10 cellular contexts compared by ENCODE assay signal in the genomic region with DNA sequence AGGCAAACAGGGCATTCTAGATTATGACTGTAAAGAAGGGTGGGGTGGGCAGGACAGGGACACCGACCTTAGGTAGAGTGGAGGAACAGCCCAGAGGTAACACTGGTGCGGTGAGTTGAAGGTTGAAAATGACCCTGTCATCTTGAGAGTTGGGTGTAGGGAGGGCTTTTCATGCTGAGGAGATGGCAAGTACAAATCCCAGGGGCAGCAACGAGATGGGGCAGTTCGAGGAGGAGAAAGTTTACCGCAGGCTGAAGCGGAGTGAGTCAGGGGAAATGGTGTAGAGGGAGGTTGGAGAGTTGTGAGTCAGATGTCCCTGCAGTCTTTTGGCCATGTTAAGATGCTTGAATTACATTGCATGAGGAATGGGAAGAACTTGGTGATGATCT.
A peak's percentile ranks its signal among the peaks of the same experiment; 100 is the strongest.
DNase-seq lines count a peak whose midpoint lies in the region; ATAC-seq and TF ChIP-seq lines count a peak whose summit lies in the region.
"Had no signal": no experiment of that assay in that cellular context is flagged by ENCODE, and none has a peak within 500 bp of the region (broad histone marks: within the 10 kb centered on the region; RNA-seq: fewer than 3 reads in every experiment).

No MANE protein-coding gene starts in this region.

- no peak for TF ChIP-seq CTCF in tibial artery (IDR thresholded peaks at IDR 0.05)

- no peaks in the 10 kb centered on the region for H3K27me3 ChIP-seq in CD8-positive, alpha-beta memory T cell (ENCODE audit: insufficient read depth, low read length, poor library complexity, severe bottlenecking)
- no peaks in the 10 kb centered on the region for H3K27me3 ChIP-seq in tibial artery
- H3K27me3 ChIP-seq: upper lobe of right lung had no signal

- peaks cover 34 to 51% (median 34%) of the 10 kb centered on the region in 3 donors for H3K36me3 Mint-ChIP-seq in CD8-positive, alpha-beta memory T cell

- H3K27me3 Mint-ChIP-seq in CD8-positive, alpha-beta memory T cell, result no peaks in the 10 kb centered on the region

- DNase-seq in AG08395 (ENCODE audit: low spot score) (peak; percentile 37), T1000 (lab: John Stamatoyannopoulos, UW) (peak; percentile 59), glomerular endothelial cell (ENCODE audit: extremely low read depth, low read depth, low spot score) (peak; percentile 27), RPMI8226 (no peak), tibial artery (no peak), C1 segment of cervical spinal cord (lab: John Stamatoyannopoulos, UW) (no peak)
- DNase-seq in CD8-positive, alpha-beta memory T cell, result no peak
- DNase-seq: upper lobe of right lung had no signal

- H3K4me1 Mint-ChIP-seq in CD8-positive, alpha-beta memory T cell, result peaks cover 38 to 69% (median 57%) of the 10 kb centered on the region in 3 donors

- peaks cover 8 to 15% (median 14%) of the 10 kb centered on the region in 5 donors for H3K9me3 Mint-ChIP-seq in CD8-positive, alpha-beta memory T cell

- H3K27ac ChIP-seq in CD8-positive, alpha-beta memory T cell (ENCODE audit: low read depth, low read length), result no peak overlapping the region
- H3K27ac ChIP-seq in tibial artery, result no peak overlapping the region
- H3K27ac ChIP-seq: upper lobe of right lung had no signal

- H3K27ac Mint-ChIP-seq in CD8-positive, alpha-beta memory T cell, result peak overlapping the region in 4 of 8 donors; percentile 3 to 70 (median 14)

- peak overlapping the region in 1 of 7 donors; percentile 7 for H3K4me3 Mint-ChIP-seq in CD8-positive, alpha-beta memory T cell

- H3K9me3 ChIP-seq in CD8-positive, alpha-beta memory T cell (ENCODE audit: low read length), result peaks cover 3% of the 10 kb centered on the region
- peaks cover 0 to 8% (median 0%) of the 10 kb centered on the region in 3 donors for H3K9me3 ChIP-seq in tibial artery
- H3K9me3 ChIP-seq: upper lobe of right lung had no signal

- intact Hi-C loops in tibial artery (cut with DNase I; ENCODE audit: low total_unique reads), result no loop called here

- H3K4me3 ChIP-seq in CD8-positive, alpha-beta memory T cell (ENCODE audit: low read length), result no peak overlapping the region
- no peak overlapping the region for H3K4me3 ChIP-seq in tibial artery
- H3K4me3 ChIP-seq: upper lobe of right lung had no signal

- peaks cover 4% of the 10 kb centered on the region for H3K36me3 ChIP-seq in CD8-positive, alpha-beta memory T cell (ENCODE audit: insufficient read depth, low read length)
- H3K36me3 ChIP-seq in tibial artery, result peaks cover 5 to 31% (median 6%) of the 10 kb centered on the region in 3 donors
- H3K36me3 ChIP-seq: upper lobe of right lung had no signal

- CTCF ChIA-PET in CD8-positive, alpha-beta memory T cell (lab: Charles Lee), result no interaction called here

- peak; percentile 44 for ATAC-seq in GM19463 (IDR thresholded peaks at IDR 0.05; ENCODE audit: unreplicated experiment)
- ATAC-seq: esophagus mucosa, upper lobe of right lung had no signal

- peaks cover 55% of the 10 kb centered on the region for H3K4me1 ChIP-seq in CD8-positive, alpha-beta memory T cell (ENCODE audit: insufficient read depth, low read length)
- H3K4me1 ChIP-seq in tibial artery, result no peaks in the 10 kb centered on the region
- H3K4me1 ChIP-seq: upper lobe of right lung had no signal

- POLR2A ChIA-PET in CD8-positive, alpha-beta memory T cell (lab: Charles Lee), result no interaction called here

Comparison
In these comparisons a context has a peak if more than half of its experiments do, and no peak if none do; other contexts are left out.
1. DNase-seq: peak in AG08395 (single experiment), T1000 (single experiment) and glomerular endothelial cell (single experiment); none in CD8-positive, alpha-beta memory T cell (0 of 5), RPMI8226 (single experiment), tibial artery (0 of 2) and C1 segment of cervical spinal cord (0 of 14).